Comparison of ENCODE assay signal across 8 cellular contexts in genomic region chr3:65436580-65436979, GRCh38.
DNase-seq lines count a peak whose midpoint lies in the region; FAIRE-seq and TF ChIP-seq lines count a peak whose summit lies in the region.

No MANE protein-coding gene starts in this region.

- H2AK5ac ChIP-seq in H1 (ENCODE audit: low read depth, low read length) = no peak overlapping the region

- H3K56ac ChIP-seq in H1 (replicated peaks; ENCODE audit: insufficient read length, low read depth, low read length) = no peak overlapping the region

- peak; percentile 50 to 61 (median 55) for TF ChIP-seq CTCF in H1 (IDR thresholded peaks at IDR 0.05; ENCODE audit: control extremely low read depth in 1 of 3, insufficient read depth in 1 of 3, low read depth in 1 of 3, low read length in 3 of 3)
- TF ChIP-seq CTCF in RWPE1 (conservative IDR thresholded peaks at IDR 0.05; ENCODE audit: low read depth) = no peak

- no peaks in the 10 kb centered on the region for H3K27me3 ChIP-seq in H1 (replicated peaks in 1 of 4; ENCODE audit: control insufficient read depth in 3 of 4, extremely low read depth in 1 of 4, insufficient read depth in 3 of 4, low read length in 3 of 4)

- no peaks in the 10 kb centered on the region for H3K9me3 ChIP-seq in H1 (ENCODE audit: insufficient read depth in 2 of 2, low read depth in 1 of 2, low read length in 1 of 2)

- H3K18ac ChIP-seq in H1 (ENCODE audit: extremely low read depth, low read length) = no peak overlapping the region

- DNase-seq in NCI-H1417 (lab: John Stamatoyannopoulos, UW) (peak; percentile 2 to 54 (median 4)), NCI-H1417 treated with DMSO at 0.1 percent for 48 hours (lab: John Stamatoyannopoulos, UW) (no peak), NCI-H2227 (lab: John Stamatoyannopoulos, UW; ENCODE audit: unreplicated experiment) (peak; percentile 23), H1 (ENCODE audit: low read depth in 1 of 2, low spot score in 2 of 2) (no peak), renal cortical epithelial cell (ENCODE audit: low read depth) (peak; percentile 15), DMS153 treated with DMSO at 0.1 percent for 48 hours (lab: John Stamatoyannopoulos, UW; ENCODE audit: unreplicated experiment) (no peak), RWPE1 (ENCODE audit: low spot score) (no peak)
- no peak for DNase-seq in stimulated activated CD4-positive, alpha-beta T cell treated with anti-CD3 and anti-CD28 coated beads, Interleukin-4, amount 100 ng/mL, for 4 hours

- no peak overlapping the region for H2BK5ac ChIP-seq in H1 (ENCODE audit: low read depth, low read length)

- no peaks in the 10 kb centered on the region for H4K20me1 ChIP-seq in H1 (replicated peaks in 1 of 2; ENCODE audit: control insufficient read depth in 1 of 2, insufficient read depth in 2 of 2, low read length in 2 of 2)

- 79% methylated on average over 1 of the region's 1 CpG; no CpG with 5 or more reads in 1 of the 2 experiments for WGBS in H1 (ENCODE audit: extremely low coverage in 1 of 2, insufficient coverage in 1 of 2, insufficient read length in 1 of 2, insufficient replicate concordance in 2 of 2, low coverage in 1 of 2, low lambda C conversion rate in 2 of 2, missing lambda C conversion rate in 1 of 2), 2 experiments

- H3K4me3 ChIP-seq in H1 (ENCODE audit: extremely low read depth in 1 of 4, insufficient read depth in 2 of 4, low read depth in 3 of 4, low read length in 4 of 4) = no peak overlapping the region

- TF ChIP-seq EP300 in H1 (IDR thresholded peaks at IDR 0.05; ENCODE audit: borderline replicate concordance in 1 of 2, low read depth in 2 of 2, low read length in 2 of 2) = no peak

- H4K91ac ChIP-seq in H1 (replicated peaks; ENCODE audit: insufficient read length, low read length) = no peak overlapping the region

- H4K8ac ChIP-seq in H1 (ENCODE audit: extremely low read depth, insufficient read depth, low read length) = no peak overlapping the region

- no peak overlapping the region for H3K23ac ChIP-seq in H1 (ENCODE audit: insufficient read length)

- no peak overlapping the region for H2BK12ac ChIP-seq in H1 (ENCODE audit: low read depth, low read length)

- no peak overlapping the region for H2AFZ ChIP-seq in H1 (ENCODE audit: low read length)

- H3K14ac ChIP-seq in H1 (ENCODE audit: insufficient read length) = no peak overlapping the region

- no peak overlapping the region for H4K5ac ChIP-seq in H1 (ENCODE audit: insufficient read length, low read depth, low read length)

- TF ChIP-seq POLR2A in H1 (IDR thresholded peaks at IDR 0.05; ENCODE audit: control extremely low read depth in 1 of 2, low read depth in 2 of 2, low read length in 2 of 2) = no peak

- H2BK20ac ChIP-seq in H1 (ENCODE audit: low read length) = no peak overlapping the region

- POLR2A ChIA-PET in H1 (lab: Charles Lee; ENCODE audit: partially characterized antibody) = interaction anchor here (0.8 kb wide), 1 partner anchor 100 kb away, joined by 3 read pairs; no protein-coding TSS in a partner anchor
- POLR2A ChIA-PET in RWPE1 (lab: Yijun Ruan, JAX; ENCODE audit: low non-redundant PET) = no interaction called here

- peaks cover 6 to 49% (median 25%) of the 10 kb centered on the region in 4 experiments; a peak in 7 of 8 replicates for H3K36me3 ChIP-seq in H1 (ENCODE audit: control insufficient read depth in 2 of 4, insufficient read depth in 4 of 4, low read length in 3 of 4)

- H3K79me2 ChIP-seq in H1 (ENCODE audit: control insufficient read depth in 1 of 2, insufficient read depth in 2 of 2, low read length in 2 of 2) = no peaks in the 10 kb centered on the region

- H2BK120ac ChIP-seq in H1 (replicated peaks; ENCODE audit: low read depth, low read length) = no peak overlapping the region

- H3K4me2 ChIP-seq in H1 (ENCODE audit: insufficient read depth in 1 of 2, low read depth in 2 of 2, low read length in 2 of 2) = no peak overlapping the region

- no peaks in the 10 kb centered on the region; the same call in 1 of the 2 replicates for H3K23me2 ChIP-seq in H1 (ENCODE audit: low read depth, low read length)

- H3K27ac ChIP-seq in H1 (ENCODE audit: low read depth, low read length) (no peak overlapping the region), RWPE1 (no peak overlapping the region)

- H3K79me1 ChIP-seq in H1 (ENCODE audit: low read depth, low read length) = no peaks in the 10 kb centered on the region

- peak; percentile 75 to 84 for TF ChIP-seq RAD21 in H1 (IDR thresholded peaks at IDR 0.05 in 1 of 2, conservative IDR thresholded peaks at IDR 0.05 in 1 of 2; ENCODE audit: low read depth in 2 of 2, low read length in 2 of 2)

- H2BK15ac ChIP-seq in H1 (ENCODE audit: low read length) = no peak overlapping the region

- no peak overlapping the region for H3K4ac ChIP-seq in H1 (replicated peaks; ENCODE audit: insufficient read length, low read depth, low read length)

- H3K9ac ChIP-seq in H1 (replicated peaks in 1 of 4; ENCODE audit: extremely low read depth in 1 of 4, low read depth in 3 of 4, low read length in 3 of 4) = no peak overlapping the region

- CTCF ChIA-PET in H1 (lab: Charles Lee; ENCODE audit: partially characterized antibody) (interaction anchor here (0.6 to 3.6 kb wide), 15 partner anchors 8 to 904 kb away, joined by 3 to 17 read pairs (median 4); no protein-coding TSS in a partner anchor), RWPE1 (lab: Yijun Ruan, JAX) (no interaction called here)

- H3K4me1 ChIP-seq in H1 (replicated peaks in 1 of 4; ENCODE audit: control insufficient read depth in 3 of 4, insufficient read depth in 4 of 4, low read length in 3 of 4) = peaks cover 0 to 3% (median 1%) of the 10 kb centered on the region in 4 experiments; a peak in 3 of 7 replicates

- no peak for FAIRE-seq in H1 (lab: Jason Lieb, UNC)

TF ChIP-seq in H1, 55 proteins besides CTCF, POLR2A, EP300 and RAD21:
- no peak for TF ChIP-seq RBBP5 (IDR thresholded peaks at IDR 0.05; ENCODE audit: borderline replicate concordance, low read depth, low read length)
- TF ChIP-seq RNF2 (IDR thresholded peaks at IDR 0.05; ENCODE audit: borderline replicate concordance, low read depth, low read length, missing control alignments, poor library complexity, severe bottlenecking) = no peak
- no peak for TF ChIP-seq ASH2L (IDR thresholded peaks at IDR 0.05; ENCODE audit: low read length)
- TF ChIP-seq SIN3A (conservative IDR thresholded peaks at IDR 0.05 in 1 of 2, IDR thresholded peaks at IDR 0.05 in 1 of 2; ENCODE audit: low read depth in 1 of 2, low read length in 2 of 2) = no peak
- no peak for TF ChIP-seq EZH2 (IDR thresholded peaks at IDR 0.05; ENCODE audit: low read depth, low read length, severe bottlenecking)
- TF ChIP-seq EGR1 (IDR thresholded peaks at IDR 0.05; ENCODE audit: borderline replicate concordance, low read depth, low read length) = no peak
- no peak for TF ChIP-seq SUZ12 (IDR thresholded peaks at IDR 0.05; ENCODE audit: low read length)
- TF ChIP-seq JUND (IDR thresholded peaks at IDR 0.05; ENCODE audit: low read length) = no peak
- no peak for TF ChIP-seq ZNF274 (IDR thresholded peaks at IDR 0.05; ENCODE audit: borderline replicate concordance, extremely low read depth, low read length)
- TF ChIP-seq SP4 (IDR thresholded peaks at IDR 0.05; ENCODE audit: low read length) = no peak
- TF ChIP-seq KDM1A (IDR thresholded peaks at IDR 0.05; ENCODE audit: borderline replicate concordance, low read length) = no peak
- TF ChIP-seq SRF (IDR thresholded peaks at IDR 0.05; ENCODE audit: low read depth, low read length) = no peak
- TF ChIP-seq NANOG (IDR thresholded peaks at IDR 0.05; ENCODE audit: insufficient read depth, low read depth, low read length, poor library complexity, severe bottlenecking) = no peak

Comparison
In these comparisons a context has a peak if more than half of its experiments do, and no peak if none do; other contexts are left out.
1. DNase-seq: peak in NCI-H1417 (3 of 3), NCI-H2227 (single experiment) and renal cortical epithelial cell (single experiment); none in NCI-H1417 treated with DMSO at 0.1 percent for 48 hours (single experiment), H1 (0 of 2), stimulated activated CD4-positive, alpha-beta T cell treated with anti-CD3 and anti-CD28 coated beads, Interleukin-4, amount 100 ng/mL, for 4 hours (0 of 2), DMS153 treated with DMSO at 0.1 percent for 48 hours (single experiment) and RWPE1 (single experiment).